In genomic region chr6:13397359-13398080, GRCh38 we compare ENCODE assay signal across 7 cellular contexts.
DNase-seq lines count a peak whose midpoint lies in the region; ATAC-seq, FAIRE-seq and TF ChIP-seq lines count a peak whose summit lies in the region.

No MANE protein-coding gene starts in this region.

- peak overlapping the region; percentile 48; the same call in 1 of the 2 replicates for H3K9ac ChIP-seq in OCI-LY1 (ENCODE audit: low read length)

- no peaks in the 10 kb centered on the region for H3K27me3 ChIP-seq in OCI-LY1 (ENCODE audit: insufficient read depth, low read length)

- H3K36me3 ChIP-seq in OCI-LY1 (ENCODE audit: insufficient read depth, low read length): no peaks in the 10 kb centered on the region

- no peaks in the 10 kb centered on the region for H4K20me1 ChIP-seq in OCI-LY1 (ENCODE audit: insufficient read depth, low read length)

- DNase-seq in GM19239 (ENCODE audit: insufficient read length, low spot score) (peak; percentile 63), left lobe of liver (ENCODE audit: low spot score) (peak; percentile 42), hepatic stellate cell (ENCODE audit: low spot score) (no peak), 8988T (no peak)
- DNase-seq in stimulated activated CD8-positive, alpha-beta memory T cell treated with anti-CD3 and anti-CD28 coated beads, Interleukin-4, amount 100 ng/mL, for 48 hours: no peak

- no peak overlapping the region for H2AFZ ChIP-seq in OCI-LY1 (ENCODE audit: low read length)

- H3K9me3 ChIP-seq in OCI-LY1 (ENCODE audit: low read length): no peaks in the 10 kb centered on the region

- no peaks in the 10 kb centered on the region for H3K79me2 ChIP-seq in OCI-LY1 (ENCODE audit: insufficient read depth, low read length)

- TF ChIP-seq CTCF in OCI-LY1 (IDR thresholded peaks at IDR 0.05; ENCODE audit: low read length): no peak

- peak overlapping the region; percentile 64 for H3K4me2 ChIP-seq in OCI-LY1 (ENCODE audit: low read length)

- ATAC-seq in HG02943 (IDR thresholded peaks at IDR 0.05; ENCODE audit: low read depth, unreplicated experiment): peak; percentile 68
- ATAC-seq in left lobe of liver: no peak

- no peaks in the 10 kb centered on the region for H3F3A ChIP-seq in OCI-LY1 (ENCODE audit: insufficient read depth, low read length)

- FAIRE-seq in GM19239 (lab: Jason Lieb, UNC): peak; percentile 86

- H3K4me1 ChIP-seq in OCI-LY1 (ENCODE audit: insufficient read depth, low read length, severe bottlenecking): peaks cover 60% of the 10 kb centered on the region

- H3K27ac ChIP-seq in OCI-LY1 (ENCODE audit: low read depth, low read length, poor library complexity, severe bottlenecking): peak overlapping the region; percentile 92

- H3K4me3 ChIP-seq in OCI-LY1 (ENCODE audit: low read depth, low read length, poor library complexity, severe bottlenecking): peak overlapping the region; percentile 38

- no peaks in the 10 kb centered on the region for H3K9me2 ChIP-seq in OCI-LY1 (ENCODE audit: low read depth, low read length)

Comparison
In these comparisons a context has a peak if more than half of its experiments do, and no peak if none do; other contexts are left out.
1. DNase-seq: peak in GM19239 (single experiment) and left lobe of liver (single experiment); none in hepatic stellate cell (single experiment), 8988T (single experiment) and stimulated activated CD8-positive, alpha-beta memory T cell treated with anti-CD3 and anti-CD28 coated beads, Interleukin-4, amount 100 ng/mL, for 48 hours (single experiment).